Comparison of ENCODE assay signal across 8 cellular contexts in the genomic region with DNA sequence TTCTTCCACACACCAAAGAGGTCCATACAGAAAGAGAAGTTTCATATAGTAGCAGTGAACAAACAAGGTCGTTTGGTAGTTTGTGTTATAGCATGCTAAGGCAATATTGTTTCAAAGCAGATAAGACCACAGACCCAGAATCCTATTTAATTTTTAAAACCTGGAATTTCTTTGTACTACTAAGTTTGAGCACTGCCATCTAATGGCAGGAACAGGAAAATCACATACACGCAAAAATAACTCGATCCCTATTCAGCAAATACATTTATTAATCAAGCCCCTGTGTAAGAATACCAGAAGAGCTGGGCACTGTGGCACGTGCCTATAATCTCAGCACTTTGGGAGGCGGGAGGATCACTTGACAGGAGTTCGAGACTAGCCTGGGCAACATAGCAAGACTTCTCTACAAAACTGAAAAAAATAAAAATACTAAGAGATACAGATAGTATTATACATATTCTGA.
A peak's percentile ranks its signal among the peaks of the same experiment; 100 is the strongest.
DNase-seq lines count a peak whose midpoint lies in the region; ATAC-seq lines count a peak whose summit lies in the region.
"Had no signal": no experiment of that assay in that cellular context is flagged by ENCODE, and none has a peak within 500 bp of the region (broad histone marks: within the 10 kb centered on the region; RNA-seq: fewer than 3 reads in every experiment).

No MANE protein-coding gene starts in this region.

- DNase-seq in ELR (ENCODE audit: low read depth) (peak; percentile 68), Kasumi-1 (lab: John Stamatoyannopoulos, UW) (peak; percentile 53 to 68), UCSD-AML1 (lab: John Stamatoyannopoulos, UW; ENCODE audit: unreplicated experiment) (peak; percentile 10), inferior parietal cortex (ENCODE audit: extremely low spot score) (peak; percentile 61)
- DNase-seq: activated B cell treated with CpG ODN at 0.5 μM for 24 hours had no signal

- ATAC-seq in HG03521 (IDR thresholded peaks at IDR 0.05; ENCODE audit: unreplicated experiment) (no peak), GM18907 (IDR thresholded peaks at IDR 0.05; ENCODE audit: unreplicated experiment) (no peak), GM21619 (IDR thresholded peaks at IDR 0.05; ENCODE audit: unreplicated experiment) (no peak)

Comparison
In these comparisons a context has a peak if more than half of its experiments do, and no peak if none do; other contexts are left out.
1. DNase-seq: peak in every context shown above with its lines; median percentile 68 in ELR; 61 in inferior parietal cortex; 60 in Kasumi-1; 10 in UCSD-AML1.